Comparison of ENCODE assay signal across 21 cellular contexts in the genomic region with DNA sequence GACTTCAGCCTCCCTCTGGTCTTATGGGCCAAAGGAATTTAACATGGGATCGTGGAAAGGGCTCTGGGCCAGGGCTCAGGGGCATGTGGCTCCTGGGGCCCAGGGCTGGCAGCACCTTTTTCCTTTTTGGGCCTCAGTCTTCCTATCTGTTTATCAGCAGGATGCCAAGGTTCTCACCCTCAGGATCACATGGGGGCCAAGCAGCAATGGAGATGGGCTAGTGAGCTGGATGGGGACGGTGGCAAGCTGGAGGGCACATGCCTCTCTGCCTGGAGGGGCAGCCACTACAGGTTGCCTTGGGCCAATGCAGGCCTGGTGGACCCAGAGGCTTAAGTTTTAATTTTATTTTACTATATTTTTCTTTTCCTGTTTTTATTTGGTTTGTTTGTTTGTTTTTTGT.
"Had no signal": no experiment of that assay in that cellular context is flagged by ENCODE, and none has a peak within 500 bp of the region (broad histone marks: within the 10 kb centered on the region; RNA-seq: fewer than 3 reads in every experiment).

No MANE protein-coding gene starts in this region.

- DNase-seq: esophagus squamous epithelium; foreskin fibroblast; glutamatergic neuron; left cardiac atrium; left ventricle myocardium superior; mesenchymal stem cell; midbrain; nucleus accumbens; pancreas; right cardiac atrium; stimulated activated CD4-positive, alpha-beta T cell treated with anti-CD3 and anti-CD28 coated beads, Interleukin-4, amount 100 ng/mL, for 1 hour; stimulated activated CD8-positive, alpha-beta memory T cell treated with anti-CD3 and anti-CD28 coated beads, Interleukin-4, amount 100 ng/mL, for 48 hours; trophoblast cell had no signal

- ATAC-seq: gastroesophageal sphincter; left cardiac atrium; left ventricle myocardium superior; right cardiac atrium; stimulated activated effector memory CD8-positive, alpha-beta T cell treated with anti-CD3 and anti-CD28 coated beads, Interleukin-12 subunit alpha, Interleukin-12 subunit beta, amount 100 ng/mL, for 72 hours had no signal

- H3K9me3 Mint-ChIP-seq: natural killer cell treated with Interleukin-12 subunit alpha and Interleukin-12 subunit beta and Interleukin-15 and Interleukin-18, amount 100 ng/mL, for 72 hours; stimulated activated effector memory CD8-positive, alpha-beta T cell treated with anti-CD3 and anti-CD28 coated beads, Interleukin-12 subunit alpha, Interleukin-12 subunit beta, amount 100 ng/mL, for 72 hours; stimulated activated naive CD8-positive, alpha-beta T cell treated with anti-CD3 and anti-CD28 coated beads, Interleukin-15, Interleukin-2, amounts not matched to agents 100 ng/mL and 50 ng/mL, for 24 hours had no signal

- H3K4me2 ChIP-seq: neural progenitor cell, smooth muscle cell had no signal

- H3K27me3 ChIP-seq: pancreas had no signal

- H3K27ac Mint-ChIP-seq: neural progenitor cell; progenitor cell of endocrine pancreas; stimulated activated effector memory CD8-positive, alpha-beta T cell treated with anti-CD3 and anti-CD28 coated beads, Interleukin-12 subunit alpha, Interleukin-12 subunit beta, amount 100 ng/mL, for 72 hours; stimulated activated naive CD8-positive, alpha-beta T cell treated with anti-CD3 and anti-CD28 coated beads, Interleukin-15, Interleukin-2, amounts not matched to agents 100 ng/mL and 50 ng/mL, for 24 hours had no signal

- H2AFZ ChIP-seq: neural progenitor cell had no signal

- H3K9ac ChIP-seq: neural progenitor cell had no signal

- H3K36me3 Mint-ChIP-seq: natural killer cell treated with Interleukin-12 subunit alpha and Interleukin-12 subunit beta and Interleukin-15 and Interleukin-18, amount 100 ng/mL, for 72 hours; neural progenitor cell; stimulated activated effector memory CD8-positive, alpha-beta T cell treated with anti-CD3 and anti-CD28 coated beads, Interleukin-12 subunit alpha, Interleukin-12 subunit beta, amount 100 ng/mL, for 72 hours had no signal

- H3K4me3 Mint-ChIP-seq: natural killer cell treated with Interleukin-12 subunit alpha and Interleukin-12 subunit beta and Interleukin-15 and Interleukin-18, amount 100 ng/mL, for 72 hours; neural progenitor cell; stimulated activated effector memory CD8-positive, alpha-beta T cell treated with anti-CD3 and anti-CD28 coated beads, Interleukin-12 subunit alpha, Interleukin-12 subunit beta, amount 100 ng/mL, for 72 hours; stimulated activated naive CD8-positive, alpha-beta T cell treated with anti-CD3 and anti-CD28 coated beads, Interleukin-15, Interleukin-2, amounts not matched to agents 100 ng/mL and 50 ng/mL, for 24 hours had no signal

- H3K9me3 ChIP-seq: esophagus squamous epithelium, pancreas, thoracic aorta had no signal

- H3K27ac ChIP-seq: esophagus squamous epithelium, gastroesophageal sphincter, neural progenitor cell, pancreas, thoracic aorta had no signal
